Comparison of ENCODE assay signal across 8 cellular contexts in the genomic region with DNA sequence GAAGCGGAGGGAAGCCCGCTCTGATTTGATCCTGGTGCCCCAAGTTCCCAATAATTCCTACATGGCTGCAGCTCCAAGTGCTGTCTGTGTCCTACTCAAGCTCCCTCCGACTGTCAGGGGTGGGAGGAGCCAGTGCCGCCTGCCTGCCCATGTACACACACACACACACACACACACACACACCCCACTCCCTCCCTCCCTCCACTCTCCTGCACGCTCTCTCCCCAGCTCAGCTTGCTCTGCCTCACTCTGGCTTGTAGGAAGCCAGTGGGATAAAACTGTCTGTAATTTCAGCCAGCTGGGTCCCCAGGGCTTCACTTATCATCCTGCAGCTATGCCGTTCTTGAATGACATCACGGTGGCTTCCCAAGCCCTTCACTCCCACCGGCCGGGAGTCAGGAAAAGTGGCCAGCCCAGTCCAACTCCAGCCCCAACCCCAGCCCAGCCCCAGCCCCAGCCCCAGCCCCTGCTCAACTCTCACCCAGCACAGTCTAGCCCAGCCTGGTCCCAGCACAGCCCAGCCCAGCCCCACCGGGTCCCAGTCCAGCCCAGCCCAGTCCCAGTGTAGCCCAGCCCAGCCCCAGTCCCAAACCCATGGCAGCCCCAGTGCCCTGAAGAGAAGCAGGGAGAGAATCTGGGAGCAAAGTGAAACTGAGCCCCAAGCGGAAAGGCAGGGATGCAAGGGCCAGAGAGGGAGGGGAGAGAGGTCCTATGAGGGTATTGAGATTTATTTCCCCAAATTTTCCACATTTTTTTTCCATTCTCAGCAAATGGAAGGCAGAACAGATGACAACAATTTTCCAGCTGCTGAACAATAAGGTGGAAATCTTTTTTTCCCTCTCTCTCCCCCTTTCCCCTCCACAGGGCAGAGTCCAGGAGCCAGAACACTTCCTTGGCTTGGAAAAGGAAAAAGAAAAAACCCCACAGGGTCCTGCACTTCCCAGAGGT.
DNase-seq lines count a peak whose midpoint lies in the region; ATAC-seq and TF ChIP-seq lines count a peak whose summit lies in the region.

No MANE protein-coding gene starts in this region.

- H3K4me1 ChIP-seq in mucosa of rectum (ENCODE audit: control insufficient read depth in 2 of 2, insufficient read depth in 2 of 2, low read length in 2 of 2) = peaks cover 0 to 3% of the 10 kb centered on the region in 2 donors
- H3K4me1 ChIP-seq in aorta (ENCODE audit: control insufficient read depth in 1 of 2, insufficient read depth in 2 of 2, low read length in 2 of 2) = no peaks in the 10 kb centered on the region
- H3K4me1 ChIP-seq in naive thymus-derived CD4-positive, alpha-beta T cell (ENCODE audit: control insufficient read depth in 2 of 2, insufficient read depth in 2 of 2, low read length in 2 of 2) = no peaks in the 10 kb centered on the region

- ATAC-seq in natural killer cell treated with Interleukin-12 subunit alpha and Interleukin-12 subunit beta and Interleukin-15 and Interleukin-18, amount 100 ng/mL, for 72 hours = peak; percentile 21 to 46
- no peak for ATAC-seq in natural killer cell
- peak; percentile 88 for ATAC-seq in aorta (ENCODE audit: low FRiP score)
- no peak for ATAC-seq in naive thymus-derived CD4-positive, alpha-beta T cell
- ATAC-seq in HG02840 (IDR thresholded peaks at IDR 0.05; ENCODE audit: low FRiP score, unreplicated experiment) = no peak
- no peak for ATAC-seq in naive thymus-derived CD8-positive, alpha-beta T cell

- peaks cover 2 to 3% of the 10 kb centered on the region in 2 donors for H3K36me3 ChIP-seq in mucosa of rectum (ENCODE audit: control insufficient read depth in 2 of 2, insufficient read depth in 2 of 2, low read length in 2 of 2)
- peaks cover 10 to 12% of the 10 kb centered on the region in 2 donors for H3K36me3 ChIP-seq in aorta (ENCODE audit: control insufficient read depth in 1 of 2, insufficient read depth in 2 of 2, low read length in 1 of 2)
- no peaks in the 10 kb centered on the region for H3K36me3 ChIP-seq in naive thymus-derived CD4-positive, alpha-beta T cell (ENCODE audit: control insufficient read depth in 2 of 3, insufficient read depth in 3 of 3, low read length in 3 of 3)

- no peaks in the 10 kb centered on the region for H3K9me3 ChIP-seq in mucosa of rectum (ENCODE audit: control insufficient read depth in 2 of 2, low read length in 2 of 2)
- no peaks in the 10 kb centered on the region for H3K9me3 ChIP-seq in aorta (ENCODE audit: control insufficient read depth, low read length)
- no peaks in the 10 kb centered on the region for H3K9me3 ChIP-seq in naive thymus-derived CD4-positive, alpha-beta T cell (ENCODE audit: control insufficient read depth in 2 of 3, low read length in 3 of 3)

- TF ChIP-seq POLR2A in erythroblast (IDR thresholded peaks at IDR 0.05; ENCODE audit: low read length) = no peak

- intact Hi-C loops in natural killer cell (cut with micrococcal nuclease) (no loop called here), aorta (cut with DNase I) (no loop called here)
- intact Hi-C loops in naive thymus-derived CD4-positive, alpha-beta T cell (cut with micrococcal nuclease) = no loop called here

- CTCF ChIA-PET in naive thymus-derived CD4-positive, alpha-beta T cell (lab: Charles Lee) = interaction anchor here (0.6 kb wide), 1 partner anchor 95 kb away, joined by 3 read pairs; no protein-coding TSS in a partner anchor

- no peak for DNase-seq in natural killer cell treated with Interleukin-12 subunit alpha and Interleukin-12 subunit beta and Interleukin-15 and Interleukin-18, amount 100 ng/mL, for 72 hours (ENCODE audit: low spot score)
- no peak for DNase-seq in natural killer cell
- peak; percentile 36 to 52 for DNase-seq in erythroblast (lab: John Stamatoyannopoulos, UW)
- peak; percentile 90 to 93 for DNase-seq in aorta
- DNase-seq in naive thymus-derived CD4-positive, alpha-beta T cell = no peak
- DNase-seq in naive thymus-derived CD8-positive, alpha-beta T cell = no peak

- POLR2A ChIA-PET in naive thymus-derived CD4-positive, alpha-beta T cell (lab: Charles Lee) = no interaction called here
- POLR2A ChIA-PET in naive thymus-derived CD8-positive, alpha-beta T cell (lab: Charles Lee) = interaction anchor here (0.7 kb wide), 1 partner anchor 58 kb away, joined by 4 read pairs; no protein-coding TSS in a partner anchor

- 2 to 4% methylated on average over 11 of the region's 11 CpGs for WGBS in aorta, 2 donors

- H3K4me3 ChIP-seq in mucosa of rectum (ENCODE audit: low read length in 2 of 2) (peak overlapping the region in 1 of 2 donors; percentile 2), aorta (ENCODE audit: low read length in 2 of 2) (no peak overlapping the region)
- H3K4me3 ChIP-seq in naive thymus-derived CD4-positive, alpha-beta T cell (ENCODE audit: low read length) = no peak overlapping the region

- H3K4me1 Mint-ChIP-seq in natural killer cell treated with Interleukin-12 subunit alpha and Interleukin-12 subunit beta and Interleukin-15 and Interleukin-18, amount 100 ng/mL, for 72 hours (ENCODE audit: low read depth in 2 of 2) = no peaks in the 10 kb centered on the region
- H3K4me1 Mint-ChIP-seq in natural killer cell = no peaks in the 10 kb centered on the region
- H3K4me1 Mint-ChIP-seq in naive thymus-derived CD4-positive, alpha-beta T cell = no peaks in the 10 kb centered on the region
- peaks cover 0 to 6% (median 0%) of the 10 kb centered on the region in 4 donors for H3K4me1 Mint-ChIP-seq in naive thymus-derived CD8-positive, alpha-beta T cell

- no peak overlapping the region for H3K9ac ChIP-seq in mucosa of rectum (ENCODE audit: low read depth in 1 of 2, low read length in 2 of 2)

- TF ChIP-seq CTCF in natural killer cell (IDR thresholded peaks at IDR 0.05) = no peak

- peak overlapping the region; percentile 26 to 44 for H3K27ac ChIP-seq in mucosa of rectum (ENCODE audit: low read depth in 2 of 2, low read length in 2 of 2)
- peak overlapping the region; percentile 63 to 85 for H3K27ac ChIP-seq in aorta (ENCODE audit: low read depth in 1 of 2, low read length in 2 of 2)
- H3K27ac ChIP-seq in naive thymus-derived CD4-positive, alpha-beta T cell (ENCODE audit: low read depth, low read length) = no peak overlapping the region

- no peak overlapping the region for H3K27ac Mint-ChIP-seq in natural killer cell treated with Interleukin-12 subunit alpha and Interleukin-12 subunit beta and Interleukin-15 and Interleukin-18, amount 100 ng/mL, for 72 hours
- no peak overlapping the region for H3K27ac Mint-ChIP-seq in natural killer cell
- no peak overlapping the region for H3K27ac Mint-ChIP-seq in naive thymus-derived CD4-positive, alpha-beta T cell
- no peak overlapping the region for H3K27ac Mint-ChIP-seq in naive thymus-derived CD8-positive, alpha-beta T cell

- no peak overlapping the region for H3K4me3 Mint-ChIP-seq in natural killer cell treated with Interleukin-12 subunit alpha and Interleukin-12 subunit beta and Interleukin-15 and Interleukin-18, amount 100 ng/mL, for 72 hours
- H3K4me3 Mint-ChIP-seq in natural killer cell = no peak overlapping the region
- H3K4me3 Mint-ChIP-seq in naive thymus-derived CD4-positive, alpha-beta T cell = no peak overlapping the region
- H3K4me3 Mint-ChIP-seq in naive thymus-derived CD8-positive, alpha-beta T cell = no peak overlapping the region

- H3K27me3 ChIP-seq in mucosa of rectum (ENCODE audit: control insufficient read depth in 2 of 2, insufficient read depth in 2 of 2, low read length in 2 of 2) = no peaks in the 10 kb centered on the region
- no peaks in the 10 kb centered on the region for H3K27me3 ChIP-seq in aorta (ENCODE audit: control insufficient read depth in 1 of 2, insufficient read depth in 2 of 2, low read length in 1 of 2)
- no peaks in the 10 kb centered on the region for H3K27me3 ChIP-seq in naive thymus-derived CD4-positive, alpha-beta T cell (ENCODE audit: control insufficient read depth in 2 of 2, insufficient read depth in 2 of 2, low read length in 2 of 2)

- no peaks in the 10 kb centered on the region for H3K9me3 Mint-ChIP-seq in natural killer cell treated with Interleukin-12 subunit alpha and Interleukin-12 subunit beta and Interleukin-15 and Interleukin-18, amount 100 ng/mL, for 72 hours
- H3K9me3 Mint-ChIP-seq in natural killer cell = no peaks in the 10 kb centered on the region
- no peaks in the 10 kb centered on the region for H3K9me3 Mint-ChIP-seq in naive thymus-derived CD4-positive, alpha-beta T cell
- no peaks in the 10 kb centered on the region for H3K9me3 Mint-ChIP-seq in naive thymus-derived CD8-positive, alpha-beta T cell

- peaks cover 0 to 13% of the 10 kb centered on the region in 2 donors for H3K27me3 Mint-ChIP-seq in natural killer cell treated with Interleukin-12 subunit alpha and Interleukin-12 subunit beta and Interleukin-15 and Interleukin-18, amount 100 ng/mL, for 72 hours
- no peaks in the 10 kb centered on the region for H3K27me3 Mint-ChIP-seq in natural killer cell (ENCODE audit: low read depth in 2 of 2)
- peaks cover 0 to 12% (median 0%) of the 10 kb centered on the region in 5 donors for H3K27me3 Mint-ChIP-seq in naive thymus-derived CD4-positive, alpha-beta T cell
- H3K27me3 Mint-ChIP-seq in naive thymus-derived CD8-positive, alpha-beta T cell = peaks cover 0 to 7% (median 3%) of the 10 kb centered on the region in 5 donors

- no peaks in the 10 kb centered on the region for H3K36me3 Mint-ChIP-seq in natural killer cell treated with Interleukin-12 subunit alpha and Interleukin-12 subunit beta and Interleukin-15 and Interleukin-18, amount 100 ng/mL, for 72 hours
- H3K36me3 Mint-ChIP-seq in natural killer cell = no peaks in the 10 kb centered on the region
- no peaks in the 10 kb centered on the region for H3K36me3 Mint-ChIP-seq in naive thymus-derived CD4-positive, alpha-beta T cell
- H3K36me3 Mint-ChIP-seq in naive thymus-derived CD8-positive, alpha-beta T cell = no peaks in the 10 kb centered on the region

Comparison
In these comparisons a context has a peak if more than half of its experiments do, and no peak if none do; other contexts are left out.
1. ATAC-seq: peak in natural killer cell treated with Interleukin-12 subunit alpha and Interleukin-12 subunit beta and Interleukin-15 and Interleukin-18, amount 100 ng/mL, for 72 hours (2 of 2) and aorta (single experiment); none in natural killer cell (0 of 3), naive thymus-derived CD4-positive, alpha-beta T cell (single experiment), HG02840 (single experiment) and naive thymus-derived CD8-positive, alpha-beta T cell (0 of 2).
2. DNase-seq: peak in erythroblast (2 of 2) and aorta (2 of 2); none in natural killer cell treated with Interleukin-12 subunit alpha and Interleukin-12 subunit beta and Interleukin-15 and Interleukin-18, amount 100 ng/mL, for 72 hours (single experiment), natural killer cell (single experiment), naive thymus-derived CD4-positive, alpha-beta T cell (0 of 9) and naive thymus-derived CD8-positive, alpha-beta T cell (0 of 10).